In the genomic region with DNA sequence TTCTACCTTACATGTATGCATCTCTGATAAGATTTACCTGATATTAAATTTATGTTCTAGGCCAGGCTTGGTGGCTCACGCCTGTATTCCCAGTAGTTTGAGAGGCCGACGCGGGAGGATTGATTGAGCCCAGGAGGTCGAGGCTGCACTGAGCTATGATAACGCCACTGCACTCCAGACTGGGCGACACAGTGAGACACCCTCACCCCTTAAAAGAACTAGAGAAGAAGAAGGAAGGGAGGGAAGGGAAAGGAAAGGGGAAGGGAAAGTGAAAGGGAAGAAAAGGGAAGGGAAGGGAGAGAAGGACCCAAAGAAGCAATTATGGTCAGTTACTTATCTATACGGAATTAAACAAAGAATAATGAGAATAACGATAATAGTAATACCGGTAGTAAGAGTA, we compare ENCODE assay signal across 8 cellular contexts. TPM values are rescaled to one million over a fixed set of nuclear protein-coding genes. Genes with fewer than 3 reads are reported as not detected.
A peak's percentile ranks its signal among the peaks of the same experiment; 100 is the strongest.
DNase-seq lines count a peak whose midpoint lies in the region; ATAC-seq, FAIRE-seq and TF ChIP-seq lines count a peak whose summit lies in the region.

No MANE protein-coding gene starts in this region.

- 69 to 83% (median 80%) methylated on average over 10 of the region's 10 CpGs for WGBS in ovary, 3 donors

- H3K27me3 Mint-ChIP-seq in CD8-positive, alpha-beta memory T cell: no peaks in the 10 kb centered on the region

- no peak for FAIRE-seq in H54 (lab: Jason Lieb, UNC)

- no peaks in the 10 kb centered on the region for H3K9me3 Mint-ChIP-seq in CD8-positive, alpha-beta memory T cell

- TF ChIP-seq EP300 in ovary (IDR thresholded peaks at IDR 0.05): no peak

- DNase-seq in CD8-positive, alpha-beta memory T cell: no peak
- DNase-seq in NCI-H146 (lab: John Stamatoyannopoulos, UW) (peak; percentile 18), ovary (no peak), dedifferentiated amniotic fluid mesenchymal stem cell (ENCODE audit: extremely low spot score) (no peak), H54 (ENCODE audit: insufficient read length, low spot score) (no peak), germinal center (ENCODE audit: low spot score) (no peak)

- intact Hi-C loops in ovary (cut with DNase I): no loop called here

- no peak overlapping the region for H3K4me3 ChIP-seq in CD8-positive, alpha-beta memory T cell (ENCODE audit: low read length)
- H3K4me3 ChIP-seq in endocrine pancreas (ENCODE audit: control insufficient read depth, insufficient read depth, low read length) (peak overlapping the region; percentile 75), ovary (peak overlapping the region; percentile 95)

- no peaks in the 10 kb centered on the region for H3K9me3 ChIP-seq in CD8-positive, alpha-beta memory T cell (ENCODE audit: low read length)
- H3K9me3 ChIP-seq in endocrine pancreas (ENCODE audit: control insufficient read depth, low read length): no peaks in the 10 kb centered on the region
- no peaks in the 10 kb centered on the region for H3K9me3 ChIP-seq in ovary

- H3K36me3 ChIP-seq in CD8-positive, alpha-beta memory T cell (ENCODE audit: insufficient read depth, low read length): no peaks in the 10 kb centered on the region
- H3K36me3 ChIP-seq in endocrine pancreas (ENCODE audit: control insufficient read depth, insufficient read depth, low read length) (no peaks in the 10 kb centered on the region), ovary (no peaks in the 10 kb centered on the region)

- CTCF ChIA-PET in CD8-positive, alpha-beta memory T cell (lab: Charles Lee): interaction anchor here (1.4 to 2.2 kb wide), 2 partner anchors 9 to 309 kb away, joined by 7 to 12 read pairs; no protein-coding TSS in a partner anchor

- peak overlapping the region; percentile 5 to 97 (median 93) for H3K4me3 Mint-ChIP-seq in CD8-positive, alpha-beta memory T cell

- H3K9ac ChIP-seq in endocrine pancreas (ENCODE audit: control insufficient read depth, insufficient read depth, low read length): no peak overlapping the region

- H3K27ac Mint-ChIP-seq in CD8-positive, alpha-beta memory T cell: peak overlapping the region; percentile 63 to 100 (median 96)

- peaks cover 18% of the 10 kb centered on the region for H3K4me1 ChIP-seq in CD8-positive, alpha-beta memory T cell (ENCODE audit: insufficient read depth, low read length)
- H3K4me1 ChIP-seq in endocrine pancreas (ENCODE audit: control insufficient read depth, insufficient read depth, low read length) (peaks cover under 1% of the 10 kb centered on the region), ovary (ENCODE audit: insufficient read depth) (peaks cover 4% of the 10 kb centered on the region)

- no peak for TF ChIP-seq CTCF in ovary (IDR thresholded peaks at IDR 0.05)

- POLR2A ChIA-PET in CD8-positive, alpha-beta memory T cell (lab: Charles Lee): interaction anchor here (0.7 kb wide), 1 partner anchor 64 kb away, joined by 3 read pairs; a partner anchor contains a TSS

- no peak for TF ChIP-seq POLR2A in ovary (IDR thresholded peaks at IDR 0.05)
- TF ChIP-seq POLR2A in H54 (IDR thresholded peaks at IDR 0.05; ENCODE audit: low read depth, low read length): no peak

- peak overlapping the region; percentile 89 for H3K27ac ChIP-seq in CD8-positive, alpha-beta memory T cell (ENCODE audit: low read depth, low read length)
- H3K27ac ChIP-seq in ovary: peak overlapping the region in 1 of 2 donors; percentile 99

- ATAC-seq in GM18907 (IDR thresholded peaks at IDR 0.05; ENCODE audit: unreplicated experiment): no peak

- H3K4me1 Mint-ChIP-seq in CD8-positive, alpha-beta memory T cell: peaks cover 28 to 39% (median 39%) of the 10 kb centered on the region in 3 donors

- H3K36me3 Mint-ChIP-seq in CD8-positive, alpha-beta memory T cell: peaks cover 5 to 16% (median 8%) of the 10 kb centered on the region in 3 donors

- H3K27me3 ChIP-seq in CD8-positive, alpha-beta memory T cell (ENCODE audit: insufficient read depth, low read length, poor library complexity, severe bottlenecking): no peaks in the 10 kb centered on the region
- H3K27me3 ChIP-seq in endocrine pancreas (ENCODE audit: control insufficient read depth, insufficient read depth, low read length): no peaks in the 10 kb centered on the region
- H3K27me3 ChIP-seq in ovary: no peaks in the 10 kb centered on the region

RNA-seq across cellular contexts. Expression of a gene that starts 1.2 kb away (rescaled TPM):
- 10 to 100 TPM; 12.7 to 13.8 TPM for total RNA-seq in CD8-positive, alpha-beta memory T cell
- 32.3 TPM for polyA plus RNA-seq in CD8-positive, alpha-beta memory T cell
- 10 to 100 TPM; 14.5 to 30.1 (median 18.5) TPM for total RNA-seq in ovary
- 10 to 100 TPM in 1 of 2 donors, 1 to 10 TPM in 1; 9.9 to 23.9 TPM for polyA plus RNA-seq in ovary
